ENCODE assay signal across 20 cellular contexts in the genomic region with DNA sequence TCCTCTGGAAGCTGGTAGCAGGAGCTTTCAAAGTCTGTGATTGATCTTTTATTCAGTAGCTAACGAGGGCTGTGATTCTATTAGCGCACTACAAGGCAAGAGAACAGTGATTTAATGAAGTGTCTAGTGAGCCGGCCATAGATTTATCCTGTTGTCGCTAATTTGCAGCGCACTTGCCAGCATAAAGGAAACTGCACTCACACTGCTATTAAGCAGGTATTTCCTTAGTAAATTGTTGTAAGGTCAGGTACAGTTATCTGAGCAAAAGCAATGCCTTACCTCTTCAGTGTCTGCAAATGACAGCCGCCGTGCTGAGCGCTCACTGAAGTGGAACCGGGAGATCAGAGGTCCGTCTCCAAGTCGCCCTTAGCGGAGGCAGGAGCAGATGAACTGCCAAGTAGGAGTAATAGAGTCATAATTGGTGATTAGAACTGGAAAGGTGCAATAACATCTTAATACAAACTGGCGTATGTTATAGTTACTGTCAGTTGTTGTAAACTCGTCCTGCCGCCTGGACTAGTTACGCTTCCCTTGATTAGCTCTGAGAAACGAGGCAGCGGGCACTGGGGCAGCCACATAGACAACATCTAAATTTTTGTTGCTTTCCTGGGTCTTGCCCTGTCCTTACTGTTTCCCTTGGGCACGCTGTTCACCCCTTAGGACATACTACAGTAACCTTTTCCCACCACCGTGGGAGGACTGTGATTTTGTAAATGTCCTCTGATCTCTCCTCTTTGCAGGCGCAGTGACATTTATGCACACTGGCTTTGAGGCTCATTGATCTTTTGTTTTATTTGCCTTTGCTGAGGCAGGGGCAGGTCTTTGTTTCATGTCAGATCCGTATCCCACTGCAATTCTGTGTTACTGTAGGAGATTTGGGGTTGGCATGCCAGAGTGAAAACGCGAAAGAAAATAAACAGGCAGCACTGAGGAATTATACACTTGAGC.
A peak's percentile ranks its signal among the peaks of the same experiment; 100 is the strongest.
DNase-seq lines count a peak whose midpoint lies in the region; ATAC-seq and TF ChIP-seq lines count a peak whose summit lies in the region.
"Had no signal": no experiment of that assay in that cellular context is flagged by ENCODE, and none has a peak within 500 bp of the region (broad histone marks: within the 10 kb centered on the region; RNA-seq: fewer than 3 reads in every experiment).

No MANE protein-coding gene starts in this region.

- H3K27me3 ChIP-seq in WERI-Rb-1 (ENCODE audit: insufficient read depth, low read depth, severe bottlenecking) (no peaks in the 10 kb centered on the region), right lobe of liver (no peaks in the 10 kb centered on the region), stomach (no peaks in the 10 kb centered on the region), heart left ventricle (no peaks in the 10 kb centered on the region)
- H3K27me3 ChIP-seq: esophagus muscularis mucosa, suprapubic skin had no signal

- TF ChIP-seq CTCF in WERI-Rb-1 (IDR thresholded peaks at IDR 0.05; ENCODE audit: low read depth, low read length) (no peak), right lobe of liver (IDR thresholded peaks at IDR 0.05) (no peak), stomach (IDR thresholded peaks at IDR 0.05) (no peak), heart left ventricle (IDR thresholded peaks at IDR 0.05) (no peak)

- peaks cover 0 to 25% (median 0%) of the 10 kb centered on the region in 4 donors for H3K4me1 ChIP-seq in right lobe of liver
- H3K4me1 ChIP-seq in stomach: peaks cover 11 to 36% (median 19%) of the 10 kb centered on the region in 4 donors
- no peaks in the 10 kb centered on the region for H3K4me1 ChIP-seq in heart left ventricle

- DNase-seq in NCI-H1417 treated with DMSO at 0.1 percent for 48 hours (lab: John Stamatoyannopoulos, UW) (peak; percentile 20), WERI-Rb-1 (peak; percentile 71), right lobe of liver (peak in 1 of 3 donors; percentile 60), stomach (no peak), heart left ventricle (no peak), NAMALWA (ENCODE audit: low spot score) (no peak)
- no peak for DNase-seq in T-helper 2 cell treated with Interferon-gamma antibody and Interleukin-4, amounts not matched to agents 5 μg/mL and 100 μg/mL, for 36 hours (ENCODE audit: low spot score)
- DNase-seq: activated CD4-positive, alpha-beta T cell treated with anti-CD3 and anti-CD28 coated beads, Interleukin-2, amount 50 U/mL, for 48 hours; activated T-cell treated with anti-CD3 and anti-CD28 coated beads, Interleukin-2, amount 50 U/mL, for 24 hours; GF-D8; immature natural killer cell; mesendoderm; NCI-H2081 treated with DMSO at 0.1 percent for 48 hours; stimulated activated CD4-positive, alpha-beta T cell treated with anti-CD3 and anti-CD28 coated beads, Interleukin-4, amount 100 ng/mL, for 1 hour; T-cell had no signal

- peak overlapping the region; percentile 16 for H3K4me3 ChIP-seq in WERI-Rb-1 (ENCODE audit: low read depth, low read length)
- peak overlapping the region in 2 of 3 donors; percentile 30 to 39 for H3K4me3 ChIP-seq in right lobe of liver
- peak overlapping the region in 2 of 4 donors; percentile 17 for H3K4me3 ChIP-seq in stomach
- H3K4me3 ChIP-seq in heart left ventricle: no peak overlapping the region
- H3K4me3 ChIP-seq: suprapubic skin had no signal

- 32% methylated on average over 21 of the region's 24 CpGs for WGBS in right lobe of liver (ENCODE audit: insufficient coverage, low coverage, low lambda C conversion rate, missing lambda C conversion rate)
- WGBS in stomach, 5 donors: 52 to 69% (median 67%) methylated on average over 24 of the region's 24 CpGs
- 85 to 93% (median 90%) methylated on average over 24 of the region's 24 CpGs for WGBS in heart left ventricle, 4 donors

- H3K4me1 Mint-ChIP-seq in T-helper 2 cell treated with Interferon-gamma antibody and Interleukin-4, amounts not matched to agents 5 μg/mL and 100 μg/mL, for 36 hours (ENCODE audit: low read depth): no peaks in the 10 kb centered on the region
- H3K4me1 Mint-ChIP-seq: B cell, immature natural killer cell, T-cell had no signal

- no peak overlapping the region; the same call in 1 of the 2 replicates for H3K27ac ChIP-seq in WERI-Rb-1
- H3K27ac ChIP-seq in right lobe of liver: peak overlapping the region in 1 of 3 donors; percentile 23
- H3K27ac ChIP-seq in stomach: peak overlapping the region in 3 of 5 donors; percentile 38 to 52 (median 44)
- no peak overlapping the region for H3K27ac ChIP-seq in heart left ventricle
- H3K27ac ChIP-seq: esophagus muscularis mucosa, suprapubic skin had no signal

- H3K4me3 Mint-ChIP-seq in T-helper 2 cell treated with Interferon-gamma antibody and Interleukin-4, amounts not matched to agents 5 μg/mL and 100 μg/mL, for 36 hours: no peak overlapping the region
- H3K4me3 Mint-ChIP-seq: activated T-cell treated with anti-CD3 and anti-CD28 coated beads, Interleukin-2, amount 50 U/mL, for 24 hours; B cell; immature natural killer cell; T-cell had no signal

- no peak for TF ChIP-seq POLR2A in right lobe of liver (IDR thresholded peaks at IDR 0.05)
- TF ChIP-seq POLR2A in stomach (IDR thresholded peaks at IDR 0.05): no peak
- TF ChIP-seq POLR2A in heart left ventricle (IDR thresholded peaks at IDR 0.05): no peak

- no peaks in the 10 kb centered on the region for H3K27me3 Mint-ChIP-seq in T-helper 2 cell treated with Interferon-gamma antibody and Interleukin-4, amounts not matched to agents 5 μg/mL and 100 μg/mL, for 36 hours (ENCODE audit: low read depth)
- H3K27me3 Mint-ChIP-seq: activated T-cell treated with anti-CD3 and anti-CD28 coated beads, Interleukin-2, amount 50 U/mL, for 24 hours; B cell; T-cell had no signal

- H3K27ac Mint-ChIP-seq in T-helper 2 cell treated with Interferon-gamma antibody and Interleukin-4, amounts not matched to agents 5 μg/mL and 100 μg/mL, for 36 hours: no peak overlapping the region
- H3K27ac Mint-ChIP-seq: activated naive CD4-positive, alpha-beta T cell treated with anti-CD3 and anti-CD28 coated beads, Interleukin-2, amount 50 U/mL, for 72 hours; activated T-cell treated with anti-CD3 and anti-CD28 coated beads, Interleukin-2, amount 50 U/mL, for 24 hours; B cell; immature natural killer cell; T-cell had no signal

- no peaks in the 10 kb centered on the region for H3K36me3 ChIP-seq in WERI-Rb-1
- no peaks in the 10 kb centered on the region for H3K36me3 ChIP-seq in right lobe of liver
- no peaks in the 10 kb centered on the region for H3K36me3 ChIP-seq in stomach
- H3K36me3 ChIP-seq in heart left ventricle: no peaks in the 10 kb centered on the region
- H3K36me3 ChIP-seq: esophagus muscularis mucosa, suprapubic skin had no signal

- TF ChIP-seq EP300 in stomach (IDR thresholded peaks at IDR 0.05): no peak

- intact Hi-C loops in right lobe of liver (cut with DNase I) (no loop called here), stomach (cut with DNase I; ENCODE audit: low total_unique reads) (no loop called here), heart left ventricle (cut with DNase I) (no loop called here)

- no peaks in the 10 kb centered on the region for H3K36me3 Mint-ChIP-seq in T-helper 2 cell treated with Interferon-gamma antibody and Interleukin-4, amounts not matched to agents 5 μg/mL and 100 μg/mL, for 36 hours (ENCODE audit: low read depth)
- H3K36me3 Mint-ChIP-seq: immature natural killer cell had no signal

- ATAC-seq in right lobe of liver (peak; percentile 16 to 55 (median 37)), HG02763 (IDR thresholded peaks at IDR 0.05; ENCODE audit: unreplicated experiment) (no peak), heart left ventricle (no peak)
- ATAC-seq: activated naive CD4-positive, alpha-beta T cell treated with anti-CD3 and anti-CD28 coated beads, Interleukin-2, amount 50 U/mL, for 72 hours; T-cell had no signal

- H3K9me3 ChIP-seq in WERI-Rb-1 (ENCODE audit: severe bottlenecking): no peaks in the 10 kb centered on the region
- H3K9me3 ChIP-seq in right lobe of liver: no peaks in the 10 kb centered on the region
- H3K9me3 ChIP-seq in stomach: no peaks in the 10 kb centered on the region
- H3K9me3 ChIP-seq in heart left ventricle: no peaks in the 10 kb centered on the region
- H3K9me3 ChIP-seq: esophagus muscularis mucosa, suprapubic skin had no signal

- H3K9me3 Mint-ChIP-seq in T-helper 2 cell treated with Interferon-gamma antibody and Interleukin-4, amounts not matched to agents 5 μg/mL and 100 μg/mL, for 36 hours: no peaks in the 10 kb centered on the region
- H3K9me3 Mint-ChIP-seq: activated naive CD4-positive, alpha-beta T cell treated with anti-CD3 and anti-CD28 coated beads, Interleukin-2, amount 50 U/mL, for 72 hours; immature natural killer cell had no signal

Comparison
In these comparisons a context has a peak if more than half of its experiments do, and no peak if none do; other contexts are left out.
1. DNase-seq: peak in NCI-H1417 treated with DMSO at 0.1 percent for 48 hours (single experiment) and WERI-Rb-1 (single experiment); none in stomach (single experiment), heart left ventricle (0 of 5), NAMALWA (single experiment) and T-helper 2 cell treated with Interferon-gamma antibody and Interleukin-4, amounts not matched to agents 5 μg/mL and 100 μg/mL, for 36 hours (single experiment).
2. H3K27ac ChIP-seq: peak in stomach (3 of 5); none in WERI-Rb-1 (single experiment) and heart left ventricle (0 of 12).
3. H3K4me3 ChIP-seq: peak in WERI-Rb-1 (single experiment) and right lobe of liver (2 of 3); none in heart left ventricle (0 of 12).
4. ATAC-seq: peak in right lobe of liver (4 of 4); none in HG02763 (single experiment) and heart left ventricle (0 of 4).